In genomic region chr3:168213920-168214319, GRCh38 we compare ENCODE assay signal across 10 cellular contexts.
DNase-seq lines count a peak whose midpoint lies in the region; ATAC-seq and TF ChIP-seq lines count a peak whose summit lies in the region.
"Had no signal": no experiment of that assay in that cellular context is flagged by ENCODE, and none has a peak within 500 bp of the region (broad histone marks: within the 10 kb centered on the region; RNA-seq: fewer than 3 reads in every experiment).

No MANE protein-coding gene starts in this region.

- no peak overlapping the region for H2BK12ac ChIP-seq in mesenchymal stem cell (ENCODE audit: low read length in 2 of 2)

- H3K27me3 ChIP-seq in SK-N-SH (ENCODE audit: insufficient read depth) (no peaks in the 10 kb centered on the region), mesenchymal stem cell (ENCODE audit: control insufficient read depth in 1 of 2, insufficient read depth in 1 of 2, low read length in 2 of 2) (no peaks in the 10 kb centered on the region), Caco-2 (replicated peaks; ENCODE audit: control insufficient read depth, insufficient read depth, low read length) (no peaks in the 10 kb centered on the region), PC-3 (ENCODE audit: low read length) (no peaks in the 10 kb centered on the region)

- H3K23ac ChIP-seq in mesenchymal stem cell (ENCODE audit: low read length in 2 of 2): no peak overlapping the region

- H3K4me2 ChIP-seq in SK-N-SH: no peak overlapping the region; the same call in 1 of the 2 replicates
- H3K4me2 ChIP-seq in mesenchymal stem cell (ENCODE audit: low read length, poor library complexity, severe bottlenecking): no peak overlapping the region
- no peak overlapping the region for H3K4me2 ChIP-seq in PC-3 (ENCODE audit: low read length)

- POLR2A ChIA-PET in SK-N-SH (lab: Yijun Ruan, JAX): no interaction called here
- POLR2A ChIA-PET in MCF 10A (lab: Yijun Ruan, JAX): no interaction called here
- POLR2A ChIA-PET in Caco-2 (lab: Charles Lee): no interaction called here
- POLR2A ChIA-PET in PC-3 (lab: Charles Lee; ENCODE audit: unreplicated experiment): no interaction called here

- H3K79me1 ChIP-seq in mesenchymal stem cell (replicated peaks; ENCODE audit: low read length, poor library complexity, severe bottlenecking): no peaks in the 10 kb centered on the region

- no peak overlapping the region for H4K91ac ChIP-seq in mesenchymal stem cell (ENCODE audit: low read length)

- no peaks in the 10 kb centered on the region for H3K4me1 Mint-ChIP-seq in MCF 10A (ENCODE audit: insufficient read depth, unreplicated experiment)
- no peaks in the 10 kb centered on the region for H3K4me1 Mint-ChIP-seq in Caco-2 (ENCODE audit: low read depth, unreplicated experiment)

- H2BK5ac ChIP-seq in mesenchymal stem cell (ENCODE audit: low read depth, low read length, poor library complexity, severe bottlenecking): no peak overlapping the region

- H3F3A ChIP-seq in SK-N-SH (replicated peaks; ENCODE audit: insufficient read depth) (no peaks in the 10 kb centered on the region), PC-3 (ENCODE audit: low read length, unreplicated experiment) (no peaks in the 10 kb centered on the region)

- no peak for TF ChIP-seq CTCF in SK-N-SH (IDR thresholded peaks at IDR 0.05)
- no peak for TF ChIP-seq CTCF in MCF 10A (IDR thresholded peaks at IDR 0.05; ENCODE audit: unreplicated experiment)
- no peak for TF ChIP-seq CTCF in Caco-2 (IDR thresholded peaks at IDR 0.05; ENCODE audit: insufficient read depth in 1 of 2, low read depth in 1 of 2, low read length in 1 of 2, severe bottlenecking in 1 of 2, unreplicated experiment in 1 of 2)
- TF ChIP-seq CTCF in PC-3 (conservative IDR thresholded peaks at IDR 0.05; ENCODE audit: low read depth, low read length): no peak

- H4K8ac ChIP-seq in mesenchymal stem cell (ENCODE audit: low read length): no peak overlapping the region

- no peak for TF ChIP-seq RAD21 in SK-N-SH (IDR thresholded peaks at IDR 0.05; ENCODE audit: low read length)

- H3K27ac Mint-ChIP-seq in MCF 10A (ENCODE audit: low read depth, unreplicated experiment): no peak overlapping the region
- H3K27ac Mint-ChIP-seq in Caco-2 (ENCODE audit: unreplicated experiment): no peak overlapping the region

- H3K4me1 ChIP-seq in SK-N-SH (ENCODE audit: control insufficient read depth in 1 of 2, insufficient read depth in 2 of 2, low read depth in 1 of 2, low read length in 1 of 2) (peaks cover 0 to 2% of the 10 kb centered on the region in 2 experiments; a peak in 1 of 4 replicates), mesenchymal stem cell (ENCODE audit: control insufficient read depth, insufficient read depth, low read depth, low read length) (no peaks in the 10 kb centered on the region), Caco-2 (0 out of 2 replicates have a peak, but pooled peaks cover 3% of the 10 kb centered on the region), PC-3 (ENCODE audit: insufficient read depth, low read length) (no peaks in the 10 kb centered on the region)

- 67% methylated on average over 4 of the region's 4 CpGs for WGBS in SK-N-SH (ENCODE audit: low lambda C conversion rate)
- 85% methylated on average over 4 of the region's 4 CpGs for WGBS in mesenchymal stem cell

- H3K18ac ChIP-seq in mesenchymal stem cell (ENCODE audit: low read depth in 1 of 2, low read length in 2 of 2): no peak overlapping the region

- DNase-seq in SK-N-SH (no peak), HCEC 1CT (peak; percentile 3), HS-27A (ENCODE audit: low read depth) (peak; percentile 8), mesenchymal stem cell (peak; percentile 31), MCF 10A (ENCODE audit: unreplicated experiment) (no peak), Caco-2 (no peak), PC-3 (no peak)
- DNase-seq: 8988T had no signal

- no peak overlapping the region for H3K9ac ChIP-seq in SK-N-SH
- H3K9ac ChIP-seq in mesenchymal stem cell (ENCODE audit: low read length): no peak overlapping the region
- no peak overlapping the region for H3K9ac ChIP-seq in PC-3 (ENCODE audit: low read length)

- H3K9me3 Mint-ChIP-seq in MCF 10A (ENCODE audit: unreplicated experiment) (no peaks in the 10 kb centered on the region), Caco-2 (ENCODE audit: unreplicated experiment) (no peaks in the 10 kb centered on the region)

- no peaks in the 10 kb centered on the region for H3K36me3 ChIP-seq in SK-N-SH (replicated peaks in 1 of 2; ENCODE audit: control insufficient read depth in 1 of 2, insufficient read depth in 2 of 2, low read length in 1 of 2)
- no peaks in the 10 kb centered on the region for H3K36me3 ChIP-seq in mesenchymal stem cell (ENCODE audit: control insufficient read depth in 1 of 2, insufficient read depth in 2 of 2, low read depth in 1 of 2, low read length in 2 of 2)
- no peaks in the 10 kb centered on the region for H3K36me3 ChIP-seq in Caco-2 (ENCODE audit: control insufficient read depth, insufficient read depth, low read length)
- no peaks in the 10 kb centered on the region for H3K36me3 ChIP-seq in PC-3 (ENCODE audit: low read depth, low read length)

- no TSS peak for BruUV-seq in MCF 10A (replicated peaks; lab: Mats Ljungman, UMichigan)
- BruUV-seq in Caco-2 (replicated peaks; lab: Mats Ljungman, UMichigan): no TSS peak
- BruUV-seq in PC-3 (replicated peaks; lab: Mats Ljungman, UMichigan): no TSS peak

- no peak overlapping the region for H3K4ac ChIP-seq in mesenchymal stem cell (ENCODE audit: low read depth in 1 of 2, low read length in 2 of 2)

- ATAC-seq in SK-N-SH treated with all-trans-retinoic acid at 6 μM for 48 hours: peak; percentile 34; the same call in 2 of the 3 replicates
- ATAC-seq in PC-3: no peak
- ATAC-seq: Right ventricle myocardium inferior had no signal

- H3K36me3 Mint-ChIP-seq in MCF 10A (ENCODE audit: insufficient read depth, unreplicated experiment) (no peaks in the 10 kb centered on the region), Caco-2 (ENCODE audit: insufficient read depth, unreplicated experiment) (no peaks in the 10 kb centered on the region)

- TF ChIP-seq EP300 in SK-N-SH (IDR thresholded peaks at IDR 0.05; ENCODE audit: borderline replicate concordance in 1 of 2, low read depth in 1 of 2, low read length in 1 of 2): no peak

- H2BK120ac ChIP-seq in mesenchymal stem cell (ENCODE audit: low read depth, low read length): no peak overlapping the region

- CTCF ChIA-PET in SK-N-SH (lab: Yijun Ruan, JAX) (interaction anchor here (4.9 kb wide), 1 partner anchor 633 kb away, joined by 43 read pairs; no protein-coding TSS in a partner anchor), MCF 10A (lab: Yijun Ruan, JAX) (interaction anchor here (0.7 to 1.3 kb wide), 5 partner anchors 21 to 633 kb away, joined by 3 to 10 read pairs (median 3); no protein-coding TSS in a partner anchor), Caco-2 (lab: Charles Lee) (no interaction called here), PC-3 (lab: Charles Lee) (interaction anchor here (1.3 kb wide), 1 partner anchor 633 kb away, joined by 3 read pairs; no protein-coding TSS in a partner anchor)

- H3K79me2 ChIP-seq in SK-N-SH (ENCODE audit: insufficient read depth) (no peaks in the 10 kb centered on the region), PC-3 (ENCODE audit: low read length) (no peaks in the 10 kb centered on the region)

- no peak overlapping the region; a peak in 1 of 4 replicates for H3K4me3 ChIP-seq in SK-N-SH (ENCODE audit: low read depth in 2 of 2, low read length in 1 of 2)
- H3K4me3 ChIP-seq in mesenchymal stem cell (ENCODE audit: insufficient read depth in 1 of 2, low read depth in 1 of 2, low read length in 2 of 2): no peak overlapping the region
- H3K4me3 ChIP-seq in Caco-2 (ENCODE audit: low read depth, low read length): no peak overlapping the region
- H3K4me3 ChIP-seq in PC-3 (ENCODE audit: low read length): no peak overlapping the region

- H3K27ac ChIP-seq in SK-N-SH (ENCODE audit: low read depth in 2 of 2, low read length in 1 of 2) (no peak overlapping the region), mesenchymal stem cell (ENCODE audit: low read length, poor library complexity, severe bottlenecking) (no peak overlapping the region), PC-3 (ENCODE audit: low read length) (no peak overlapping the region)

- H2AK5ac ChIP-seq in mesenchymal stem cell (ENCODE audit: low read length, severe bottlenecking): no peak overlapping the region

- H4K20me1 ChIP-seq in SK-N-SH (ENCODE audit: insufficient read depth): no peaks in the 10 kb centered on the region
- H4K20me1 ChIP-seq in PC-3 (ENCODE audit: low read length): no peaks in the 10 kb centered on the region

- H2BK15ac ChIP-seq in mesenchymal stem cell (ENCODE audit: low read depth, poor library complexity, severe bottlenecking): no peak overlapping the region

- no peak overlapping the region for H3K4me3 Mint-ChIP-seq in MCF 10A (ENCODE audit: unreplicated experiment)
- H3K4me3 Mint-ChIP-seq in Caco-2 (ENCODE audit: unreplicated experiment): no peak overlapping the region

- H3K9me2 ChIP-seq in SK-N-SH (no peaks in the 10 kb centered on the region), PC-3 (replicated peaks; ENCODE audit: low read length) (no peaks in the 10 kb centered on the region)

- H3K14ac ChIP-seq in mesenchymal stem cell (ENCODE audit: low read length in 2 of 2): no peak overlapping the region

- intact Hi-C loops in MCF 10A (cut with micrococcal nuclease): no loop called here
- intact Hi-C loops in Caco-2 (cut with micrococcal nuclease; ENCODE audit: unreplicated experiment): no loop called here
- intact Hi-C loops in PC-3 (cut with micrococcal nuclease): no loop called here

- H2AFZ ChIP-seq in SK-N-SH (ENCODE audit: low read depth) (no peak overlapping the region), mesenchymal stem cell (ENCODE audit: low read depth, low read length) (no peak overlapping the region), PC-3 (ENCODE audit: low read length) (no peak overlapping the region)

- no peaks in the 10 kb centered on the region for H3K9me3 ChIP-seq in SK-N-SH
- H3K9me3 ChIP-seq in mesenchymal stem cell (ENCODE audit: control insufficient read depth, low read length): no peaks in the 10 kb centered on the region
- no peaks in the 10 kb centered on the region for H3K9me3 ChIP-seq in Caco-2
- no peaks in the 10 kb centered on the region for H3K9me3 ChIP-seq in PC-3 (ENCODE audit: low read length)

- peaks cover 40% of the 10 kb centered on the region for H3K27me3 Mint-ChIP-seq in MCF 10A (ENCODE audit: insufficient read depth, unreplicated experiment)
- peaks cover 14% of the 10 kb centered on the region for H3K27me3 Mint-ChIP-seq in Caco-2 (ENCODE audit: insufficient read depth, unreplicated experiment)

Comparison
In these comparisons a context has a peak if more than half of its experiments do, and no peak if none do; other contexts are left out.
1. DNase-seq: peak in HCEC 1CT (single experiment), HS-27A (single experiment) and mesenchymal stem cell (single experiment); none in SK-N-SH (single experiment), MCF 10A (single experiment), Caco-2 (0 of 2) and PC-3 (single experiment).